Comparison of ENCODE assay signal across 9 cellular contexts in the genomic region with DNA sequence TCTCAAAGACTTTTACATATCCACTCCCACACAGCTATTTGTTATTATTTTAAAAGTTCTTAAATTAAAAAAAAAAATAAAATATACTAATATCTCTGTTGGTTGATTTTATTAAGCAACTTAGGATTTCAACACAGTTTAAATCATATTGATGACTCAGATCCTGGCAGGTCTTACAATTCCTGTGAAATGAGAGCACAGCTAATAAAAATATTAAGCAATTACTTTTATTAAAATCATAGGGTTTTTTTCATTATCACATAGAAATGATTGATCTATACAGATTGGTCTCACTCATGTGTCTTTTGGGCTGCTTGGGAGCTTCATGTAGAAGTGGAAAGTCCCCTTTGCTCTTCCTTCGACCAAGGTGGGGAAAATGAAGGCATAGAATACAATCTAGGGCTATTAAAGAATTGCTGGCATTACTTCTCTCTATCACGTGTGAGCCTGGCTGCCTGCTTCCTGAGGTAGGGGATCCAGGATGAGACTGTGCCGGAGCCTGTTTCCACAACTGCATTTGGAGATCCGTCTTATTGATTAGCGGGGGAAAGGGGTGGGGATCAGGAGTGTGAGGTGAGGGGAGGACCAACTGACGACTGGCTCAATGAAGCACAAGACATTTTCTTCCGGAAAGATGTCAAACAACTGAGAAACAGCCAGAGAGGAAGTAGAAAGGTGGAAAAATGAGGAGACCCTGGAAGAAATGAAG.
DNase-seq lines count a peak whose midpoint lies in the region; ATAC-seq and TF ChIP-seq lines count a peak whose summit lies in the region.
"Had no signal": no experiment of that assay in that cellular context is flagged by ENCODE, and none has a peak within 500 bp of the region (broad histone marks: within the 10 kb centered on the region; RNA-seq: fewer than 3 reads in every experiment).

No MANE protein-coding gene starts in this region.

- H3K4me3 Mint-ChIP-seq in neural progenitor cell: no peak overlapping the region

- no peaks in the 10 kb centered on the region for H3K9me3 Mint-ChIP-seq in neural progenitor cell
- H3K9me3 Mint-ChIP-seq in activated naive CD4-positive, alpha-beta T cell treated with anti-CD3 and anti-CD28 coated beads, Interleukin-2, amount 50 U/mL, for 72 hours: no peaks in the 10 kb centered on the region

- no peaks in the 10 kb centered on the region for H3K9me3 ChIP-seq in fibroblast of lung (ENCODE audit: control insufficient read depth, insufficient read depth, low read depth, low read length)
- H3K9me3 ChIP-seq in neural progenitor cell (ENCODE audit: low read depth): no peaks in the 10 kb centered on the region

- H3K4me1 Mint-ChIP-seq in neural progenitor cell: peaks cover 9% of the 10 kb centered on the region

- no peaks in the 10 kb centered on the region for H4K20me1 ChIP-seq in fibroblast of lung (ENCODE audit: control insufficient read depth, extremely low read depth, insufficient read depth, low read length)
- H4K20me1 ChIP-seq in neural progenitor cell (ENCODE audit: low read depth): no peaks in the 10 kb centered on the region

- H3K27ac Mint-ChIP-seq in neural progenitor cell: no peak overlapping the region
- H3K27ac Mint-ChIP-seq in activated naive CD4-positive, alpha-beta T cell treated with anti-CD3 and anti-CD28 coated beads, Interleukin-2, amount 50 U/mL, for 72 hours: no peak overlapping the region

- H3K27me3 Mint-ChIP-seq in neural progenitor cell (ENCODE audit: insufficient read depth, low read depth): peaks cover 2% of the 10 kb centered on the region

- peak overlapping the region; percentile 97 for H3K4me2 ChIP-seq in fibroblast of lung (ENCODE audit: extremely low read depth, insufficient read depth, low read length)
- H3K4me2 ChIP-seq in neural progenitor cell: peak overlapping the region; percentile 75

- peaks cover 5% of the 10 kb centered on the region for H3K4me1 ChIP-seq in fibroblast of lung (ENCODE audit: control insufficient read depth, extremely low read depth, insufficient read depth, low read length)
- peaks cover 4% of the 10 kb centered on the region for H3K4me1 ChIP-seq in neural progenitor cell

- no peak for TF ChIP-seq CTCF in fibroblast of lung (conservative IDR thresholded peaks at IDR 0.05 in 1 of 2, IDR thresholded peaks at IDR 0.05 in 1 of 2; ENCODE audit: low read depth in 1 of 2, low read length in 2 of 2)
- TF ChIP-seq CTCF in neural progenitor cell (IDR thresholded peaks at IDR 0.05): no peak

- H3K79me2 ChIP-seq in fibroblast of lung (ENCODE audit: control insufficient read depth, insufficient read depth, low read length) (no peaks in the 10 kb centered on the region), neural progenitor cell (ENCODE audit: low read depth) (no peaks in the 10 kb centered on the region)

- H3K27me3 ChIP-seq in fibroblast of lung (ENCODE audit: control insufficient read depth, insufficient read depth, low read length) (no peaks in the 10 kb centered on the region), neural progenitor cell (no peaks in the 10 kb centered on the region)

- no peak for ATAC-seq in activated naive CD4-positive, alpha-beta T cell treated with anti-CD3 and anti-CD28 coated beads, Interleukin-2, amount 50 U/mL, for 72 hours
- ATAC-seq in GM21717 (IDR thresholded peaks at IDR 0.05; ENCODE audit: unreplicated experiment): no peak
- ATAC-seq: K562 had no signal

- H3K27ac ChIP-seq in fibroblast of lung (ENCODE audit: insufficient read depth, low read length) (peak overlapping the region; percentile 85), neural progenitor cell (no peak overlapping the region)

- H3K9ac ChIP-seq in fibroblast of lung (ENCODE audit: insufficient read depth, low read length) (peak overlapping the region; percentile 32), neural progenitor cell (no peak overlapping the region)

- H2AFZ ChIP-seq in fibroblast of lung (ENCODE audit: low read length): peak overlapping the region; percentile 7
- H2AFZ ChIP-seq in neural progenitor cell (replicated peaks): peak overlapping the region; percentile 83

- H3K4me3 ChIP-seq in fibroblast of lung (replicated peaks in 1 of 4; ENCODE audit: control extremely low read depth in 1 of 4, insufficient read depth in 1 of 4, low read depth in 3 of 4, low read length in 4 of 4) (peak overlapping the region; percentile 52 to 70 (median 60)), neural progenitor cell (peak overlapping the region; percentile 43)
- H3K4me3 ChIP-seq: K562 had no signal

- H3F3A ChIP-seq in neural progenitor cell (ENCODE audit: low read depth): no peaks in the 10 kb centered on the region

- no peaks in the 10 kb centered on the region for H3K36me3 Mint-ChIP-seq in neural progenitor cell
- no peaks in the 10 kb centered on the region for H3K36me3 Mint-ChIP-seq in activated naive CD4-positive, alpha-beta T cell treated with anti-CD3 and anti-CD28 coated beads, Interleukin-2, amount 50 U/mL, for 72 hours

- peak; percentile 21 for DNase-seq in AG08395 (ENCODE audit: low spot score)
- DNase-seq in NCI-H526 treated with DMSO at 0.1 percent for 48 hours (lab: John Stamatoyannopoulos, UW): peak; percentile 60
- DNase-seq in fibroblast of lung (ENCODE audit: low read depth in 2 of 2): peak; percentile 73 to 94
- peak; percentile 12 for DNase-seq in neural progenitor cell (ENCODE audit: low spot score)
- DNase-seq in activated naive CD4-positive, alpha-beta T cell treated with anti-CD3 and anti-CD28 coated beads, Interleukin-2, amount 50 U/mL, for 72 hours (ENCODE audit: low spot score in 2 of 2): no peak
- DNase-seq in HuH-7 (ENCODE audit: low spot score): no peak
- no peak for DNase-seq in NCI-H510A treated with DMSO at 0.1 percent for 48 hours (lab: John Stamatoyannopoulos, UW)

- no peaks in the 10 kb centered on the region for H3K36me3 ChIP-seq in fibroblast of lung (ENCODE audit: control insufficient read depth, insufficient read depth, low read length)
- no peaks in the 10 kb centered on the region for H3K36me3 ChIP-seq in neural progenitor cell

Comparison
In these comparisons a context has a peak if more than half of its experiments do, and no peak if none do; other contexts are left out.
1. DNase-seq: peak in AG08395 (single experiment), NCI-H526 treated with DMSO at 0.1 percent for 48 hours (single experiment), fibroblast of lung (2 of 2) and neural progenitor cell (single experiment); none in activated naive CD4-positive, alpha-beta T cell treated with anti-CD3 and anti-CD28 coated beads, Interleukin-2, amount 50 U/mL, for 72 hours (0 of 2), HuH-7 (single experiment) and NCI-H510A treated with DMSO at 0.1 percent for 48 hours (single experiment).